ENCODE assay signal across 10 cellular contexts in the genomic region with DNA sequence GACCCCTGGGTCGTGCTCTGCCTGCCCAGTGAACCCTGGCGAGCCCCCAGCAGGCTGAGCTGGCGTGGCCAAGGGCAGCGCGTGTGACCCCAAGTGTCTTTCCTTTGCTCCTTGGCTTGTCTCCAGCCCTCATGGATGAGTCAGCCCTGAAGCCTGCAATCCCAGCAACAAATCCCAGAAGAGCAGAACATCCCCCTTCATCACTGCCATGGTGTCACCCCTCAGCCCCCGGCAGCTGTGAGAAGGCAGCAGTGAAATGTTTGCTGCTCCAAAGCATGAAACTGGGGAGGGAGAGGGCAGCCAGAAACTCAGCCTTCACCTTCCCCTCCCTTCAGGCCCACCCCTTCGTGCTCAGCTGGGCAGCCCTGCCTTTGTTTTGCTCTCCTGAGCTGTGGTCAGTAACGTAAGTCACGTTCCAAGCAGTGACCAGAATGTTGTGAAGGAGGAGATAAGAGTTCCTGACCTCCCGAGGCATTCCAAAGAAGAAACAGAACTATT. TPM values are rescaled to one million over a fixed set of nuclear protein-coding genes. Genes with fewer than 3 reads are reported as not detected.
DNase-seq lines count a peak whose midpoint lies in the region; ATAC-seq and TF ChIP-seq lines count a peak whose summit lies in the region.
"Had no signal": no experiment of that assay in that cellular context is flagged by ENCODE, and none has a peak within 500 bp of the region (broad histone marks: within the 10 kb centered on the region; RNA-seq: fewer than 3 reads in every experiment).

No MANE protein-coding gene starts in this region.

- H3K36me3 Mint-ChIP-seq in type B pancreatic cell: no peaks in the 10 kb centered on the region

- H3K4me1 ChIP-seq in adrenal gland (replicated peaks in 1 of 2) (peaks cover 10 to 18% of the 10 kb centered on the region in 2 donors), right atrium auricular region (peaks cover 0 to 61% of the 10 kb centered on the region in 2 donors), smooth muscle cell (ENCODE audit: low read depth) (peaks cover 18% of the 10 kb centered on the region)

- peaks cover 16% of the 10 kb centered on the region for H3F3A ChIP-seq in smooth muscle cell (ENCODE audit: low read depth)

- no peak for ATAC-seq in GM21360 (IDR thresholded peaks at IDR 0.05; ENCODE audit: unreplicated experiment)

- peaks cover 5% of the 10 kb centered on the region for H3K4me1 Mint-ChIP-seq in type B pancreatic cell (ENCODE audit: unreplicated experiment)
- H3K4me1 Mint-ChIP-seq: activated CD4-positive, alpha-beta T cell treated with anti-CD3 and anti-CD28 coated beads, Interleukin-2, amount 10 ng/mL, durations not matched to agents 7 days and 5 days had no signal

- peak overlapping the region in 1 of 4 donors; percentile 5 for H3K4me3 ChIP-seq in adrenal gland
- H3K4me3 ChIP-seq in right atrium auricular region: no peak overlapping the region
- no peak overlapping the region for H3K4me3 ChIP-seq in smooth muscle cell

- WGBS in adrenal gland, 4 donors: 12 to 21% (median 19%) methylated on average over 5 to 10 of the region's 10 CpGs
- 14% methylated on average over 10 of the region's 10 CpGs for WGBS in smooth muscle cell (ENCODE audit: low lambda C conversion rate)

- H3K27me3 Mint-ChIP-seq in type B pancreatic cell: peaks cover 9% of the 10 kb centered on the region

- H3K27ac Mint-ChIP-seq in type B pancreatic cell: no peak overlapping the region
- H3K27ac Mint-ChIP-seq: activated CD4-positive, alpha-beta T cell treated with anti-CD3 and anti-CD28 coated beads, Interleukin-2, amount 10 ng/mL, durations not matched to agents 7 days and 5 days had no signal

- TF ChIP-seq CTCF in adrenal gland (IDR thresholded peaks at IDR 0.05) (no peak), right atrium auricular region (IDR thresholded peaks at IDR 0.05) (no peak), smooth muscle cell (IDR thresholded peaks at IDR 0.05; ENCODE audit: borderline replicate concordance, insufficient read depth, poor library complexity, severe bottlenecking) (no peak), type B pancreatic cell (conservative IDR thresholded peaks at IDR 0.05) (no peak)

- H3K9me3 Mint-ChIP-seq in type B pancreatic cell: no peaks in the 10 kb centered on the region
- H3K9me3 Mint-ChIP-seq: activated CD4-positive, alpha-beta T cell treated with anti-CD3 and anti-CD28 coated beads, Interleukin-2, amount 10 ng/mL, durations not matched to agents 7 days and 5 days had no signal

- DNase-seq in GOT3 (lab: John Stamatoyannopoulos, UW): peak; percentile 14
- DNase-seq in adrenal gland: peak; percentile 75 to 91 (median 88)
- peak; percentile 92 for DNase-seq in right atrium auricular region (ENCODE audit: low spot score)
- DNase-seq in smooth muscle cell (lab: John Stamatoyannopoulos, UW; ENCODE audit: unreplicated experiment): peak; percentile 37
- no peak for DNase-seq in type B pancreatic cell (ENCODE audit: extremely low spot score, unreplicated experiment)
- DNase-seq in stimulated activated CD8-positive, alpha-beta memory T cell treated with anti-CD3 and anti-CD28 coated beads, Interleukin-4, amount 100 ng/mL, for 48 hours: no peak
- DNase-seq in activated CD8-positive, alpha-beta memory T cell treated with anti-CD3 and anti-CD28 coated beads, Interleukin-2, amount 50 U/mL, for 4 hours: no peak
- DNase-seq: activated CD4-positive, alpha-beta T cell treated with anti-CD3 and anti-CD28 coated beads, Interleukin-2, amount 10 ng/mL, durations not matched to agents 7 days and 5 days; stimulated activated naive CD4-positive, alpha-beta T cell treated with Interleukin-2 at 50 U/mL for 16 hours had no signal

- no peaks in the 10 kb centered on the region for H3K79me2 ChIP-seq in smooth muscle cell (ENCODE audit: low read depth)

- H3K4me2 ChIP-seq in smooth muscle cell: peak overlapping the region; percentile 74

- H2AFZ ChIP-seq in smooth muscle cell (ENCODE audit: low read depth): no peak overlapping the region

- TF ChIP-seq POLR2A in adrenal gland (IDR thresholded peaks at IDR 0.05): no peak

- H3K9me3 ChIP-seq in adrenal gland (replicated peaks in 1 of 3) (no peaks in the 10 kb centered on the region), right atrium auricular region (no peaks in the 10 kb centered on the region), smooth muscle cell (replicated peaks; ENCODE audit: low read depth) (no peaks in the 10 kb centered on the region)

- intact Hi-C loops in adrenal gland (cut with DNase I): no loop called here

- H3K4me3 Mint-ChIP-seq in type B pancreatic cell: no peak overlapping the region
- H3K4me3 Mint-ChIP-seq: activated CD4-positive, alpha-beta T cell treated with anti-CD3 and anti-CD28 coated beads, Interleukin-2, amount 10 ng/mL, durations not matched to agents 7 days and 5 days had no signal

- H3K9ac ChIP-seq in smooth muscle cell (ENCODE audit: low read depth): peak overlapping the region; percentile 63

- H3K27me3 ChIP-seq in adrenal gland: no peaks in the 10 kb centered on the region
- H3K27me3 ChIP-seq in right atrium auricular region: no peaks in the 10 kb centered on the region
- H3K27me3 ChIP-seq in smooth muscle cell (ENCODE audit: low read depth): no peaks in the 10 kb centered on the region

- H3K36me3 ChIP-seq in adrenal gland (replicated peaks in 1 of 2): no peaks in the 10 kb centered on the region
- peaks cover 17% of the 10 kb centered on the region for H3K36me3 ChIP-seq in right atrium auricular region
- no peaks in the 10 kb centered on the region for H3K36me3 ChIP-seq in smooth muscle cell (ENCODE audit: low read depth)

- no peaks in the 10 kb centered on the region for H4K20me1 ChIP-seq in smooth muscle cell (ENCODE audit: low read depth)

- H3K27ac ChIP-seq in adrenal gland (peak overlapping the region in 4 of 5 donors; percentile 31 to 84 (median 62)), right atrium auricular region (peak overlapping the region; percentile 80 to 93), smooth muscle cell (ENCODE audit: low read depth) (peak overlapping the region; percentile 92)

RNA-seq across cellular contexts. Expression of gene ADAMTS15, which starts 29.8 kb away (rescaled TPM):
- 1 to 10 TPM; 1.4 to 3.0 (median 2.2) TPM for total RNA-seq in adrenal gland
- polyA plus RNA-seq in adrenal gland: 1 to 10 TPM in 2 of 3 donors, under 1 TPM in 1; 0.68 to 3.7 (median 3.4) TPM
- total RNA-seq in right atrium auricular region: 10 to 100 TPM; 17.5 to 21.2 TPM
- 3.4 and 5.3 TPM in 2 replicates for total RNA-seq in smooth muscle cell
- 0.65 and 1.4 TPM in 2 replicates for polyA plus RNA-seq in smooth muscle cell
- total RNA-seq in type B pancreatic cell (ENCODE audit: low replicate concordance): 2.3 and 22.0 TPM in 2 replicates

RNA-seq across cellular contexts. Expression of gene ADAMTS8, which starts 49.8 kb away (rescaled TPM):
- under 1 TPM in 5 of 8 donors, not detected in 3; 0.07 to 0.32 (median 0.14) TPM for total RNA-seq in adrenal gland
- 1 to 10 TPM in 1 of 3 donors, under 1 TPM in 2; 0.09 to 1.4 (median 0.48) TPM for polyA plus RNA-seq in adrenal gland
- 1 to 10 TPM; 2.5 to 7.8 TPM for total RNA-seq in right atrium auricular region
- total RNA-seq in smooth muscle cell: not detected in 2 replicates
- polyA plus RNA-seq in smooth muscle cell: 0.21 TPM in 1 of 2 replicates, not detected in the other
- total RNA-seq in type B pancreatic cell (ENCODE audit: low replicate concordance): 0.10 and 4.8 TPM in 2 replicates
- total RNA-seq: activated CD4-positive, alpha-beta T cell treated with anti-CD3 and anti-CD28 coated beads, Interleukin-2, amount 10 ng/mL, durations not matched to agents 7 days and 5 days had no signal

Comparison
In these comparisons a context has a peak if more than half of its experiments do, and no peak if none do; other contexts are left out.
1. DNase-seq: peak in GOT3 (single experiment), adrenal gland (7 of 7), right atrium auricular region (single experiment) and smooth muscle cell (single experiment); none in type B pancreatic cell (single experiment), stimulated activated CD8-positive, alpha-beta memory T cell treated with anti-CD3 and anti-CD28 coated beads, Interleukin-4, amount 100 ng/mL, for 48 hours (single experiment) and activated CD8-positive, alpha-beta memory T cell treated with anti-CD3 and anti-CD28 coated beads, Interleukin-2, amount 50 U/mL, for 4 hours (single experiment).
2. Peak in every context shown above with its lines, with median percentiles within 50 percentile points of each other: H3K27ac ChIP-seq.